Comparison of ENCODE assay signal across 8 cellular contexts in genomic region chr17:4898927-4899326, GRCh38. TPM values are rescaled to one million over a fixed set of nuclear protein-coding genes. Genes with fewer than 3 reads are reported as not detected.
DNase-seq lines count a peak whose midpoint lies in the region; ATAC-seq, FAIRE-seq and TF ChIP-seq lines count a peak whose summit lies in the region.
"Had no signal": no experiment of that assay in that cellular context is flagged by ENCODE, and none has a peak within 500 bp of the region (broad histone marks: within the 10 kb centered on the region; RNA-seq: fewer than 3 reads in every experiment).

No MANE protein-coding gene starts in this region.

- peak overlapping the region; percentile 51 for H3K4me3 ChIP-seq in AG09309 (ENCODE audit: control insufficient read depth, low read depth, low read length)
- H3K4me3 ChIP-seq in kidney (ENCODE audit: low read length in 2 of 2) = peak overlapping the region in 1 of 2 donors; percentile 68

- DNase-seq in AG09309 (ENCODE audit: low read depth) = no peak
- peak in 5 of 34 experiments; percentile 17 to 33 (median 23) for DNase-seq in T-cell
- DNase-seq in kidney = peak; percentile 81
- no peak for DNase-seq in central memory CD4-positive, alpha-beta T cell
- DNase-seq in amygdala (lab: John Stamatoyannopoulos, UW) = no peak
- no peak for DNase-seq in hippocampal formation (lab: John Stamatoyannopoulos, UW)
- DNase-seq: GDM1 had no signal

- H3K4me1 Mint-ChIP-seq in T-cell = peaks cover 38 to 47% (median 38%) of the 10 kb centered on the region in 3 donors

- H3K9me3 ChIP-seq in kidney (ENCODE audit: control insufficient read depth in 1 of 2, low read length in 2 of 2) = no peaks in the 10 kb centered on the region

- no peak overlapping the region for H3K27ac Mint-ChIP-seq in T-cell

- H3K9me3 Mint-ChIP-seq in T-cell = no peaks in the 10 kb centered on the region

- no peak for TF ChIP-seq CTCF in AG09309 (IDR thresholded peaks at IDR 0.05; ENCODE audit: control insufficient read depth, insufficient read depth, low read depth, low read length, missing control alignments)
- TF ChIP-seq CTCF in kidney (IDR thresholded peaks at IDR 0.05; ENCODE audit: borderline replicate concordance, extremely low read depth, insufficient read depth) = no peak

- peaks cover 13 to 16% of the 10 kb centered on the region in 2 donors for H3K36me3 ChIP-seq in kidney (ENCODE audit: control insufficient read depth in 1 of 2, insufficient read depth in 2 of 2, low read length in 2 of 2)

- peaks cover 5 to 20% of the 10 kb centered on the region in 2 donors for H3K4me1 ChIP-seq in kidney (ENCODE audit: control insufficient read depth in 1 of 2, insufficient read depth in 1 of 2, low read depth in 1 of 2, low read length in 2 of 2)

- H3K9ac ChIP-seq in kidney (ENCODE audit: low read length in 2 of 2) = peak overlapping the region in 1 of 2 donors; percentile 21

- POLR2A ChIA-PET in T-cell (lab: Charles Lee) = interaction anchor here (0.5 to 1.3 kb wide), 5 partner anchors 50 to 988 kb away, joined by 3 to 5 read pairs (median 4); partner anchors contain the start of genes PFN1 (in 1 of the 2), PLD2 (in 1 of the 2) and SPAG7 (in 1 of the 2)

- CTCF ChIA-PET in T-cell (lab: Charles Lee) = interaction anchor here in 1 of 2 donors (0.7 to 1.7 kb wide), 5 partner anchors 7 to 189 kb away, joined by 3 to 7 read pairs (median 4); partner anchors contain the start of genes ARRB2, RNF167, SLC25A11 and SPAG7

- no peak overlapping the region for H3K27ac ChIP-seq in kidney (ENCODE audit: low read depth in 2 of 2, low read length in 2 of 2)

- peaks cover 20% of the 10 kb centered on the region for H3K36me3 Mint-ChIP-seq in T-cell

- intact Hi-C loops in kidney (cut with DNase I) = no loop called here

- H3K4me3 Mint-ChIP-seq in T-cell = peak overlapping the region; percentile 83 to 90 (median 88)

- no peak for FAIRE-seq in kidney (lab: Jason Lieb, UNC)

- H3K27me3 Mint-ChIP-seq in T-cell = no peaks in the 10 kb centered on the region

- ATAC-seq in T-cell (replicated peaks in 1 of 4) = peak; percentile 1 to 11 (median 6)

RNA-seq across cellular contexts. Expression of gene C17orf107, which starts 0.4 kb away (rescaled TPM):
- 10 to 100 TPM in 2 of 5 donors, 1 to 10 TPM in 3; 3.1 to 41.1 (median 4.1) TPM for total RNA-seq in T-cell
- 4.4 TPM for total RNA-seq in kidney
- 2.5 TPM for polyA plus RNA-seq in kidney (ENCODE audit: insufficient read depth, low read depth, low replicate concordance)

RNA-seq across cellular contexts. Expression of gene CHRNE, which starts 4.0 kb away (rescaled TPM):
- total RNA-seq in T-cell = 1 to 10 TPM in 3 of 5 donors, under 1 TPM in 2; 0.73 to 3.5 (median 1.3) TPM
- total RNA-seq in kidney = 1.3 TPM
- polyA plus RNA-seq in kidney (ENCODE audit: insufficient read depth, low read depth, low replicate concordance) = 0.82 TPM
- total RNA-seq: HT1080 had no signal

RNA-seq across cellular contexts. Expression of gene GP1BA, which starts 33.1 kb away (rescaled TPM):
- total RNA-seq in T-cell (under 1 TPM in 1 of 5 donors, not detected in 4; 0.40 TPM), kidney (not detected)
- polyA plus RNA-seq in kidney (ENCODE audit: insufficient read depth, low read depth, low replicate concordance) = not detected
- total RNA-seq: HT1080 had no signal

RNA-seq across cellular contexts. Expression of gene SLC25A11, which starts 40.9 kb away (rescaled TPM):
- total RNA-seq in T-cell (10 to 100 TPM; 30.9 to 51.6 (median 47.0) TPM), kidney (60.0 TPM)
- polyA plus RNA-seq in kidney (ENCODE audit: insufficient read depth, low read depth, low replicate concordance) = 173 TPM

RNA-seq across cellular contexts. Expression of gene RNF167, which starts 41.1 kb away (rescaled TPM):
- total RNA-seq in T-cell = 100 to 1,000 TPM; 109 to 158 (median 135) TPM
- 95.0 TPM for total RNA-seq in kidney
- 188 TPM for polyA plus RNA-seq in kidney (ENCODE audit: insufficient read depth, low read depth, low replicate concordance)
